ENCODE assay signal across 22 cellular contexts in the genomic region with DNA sequence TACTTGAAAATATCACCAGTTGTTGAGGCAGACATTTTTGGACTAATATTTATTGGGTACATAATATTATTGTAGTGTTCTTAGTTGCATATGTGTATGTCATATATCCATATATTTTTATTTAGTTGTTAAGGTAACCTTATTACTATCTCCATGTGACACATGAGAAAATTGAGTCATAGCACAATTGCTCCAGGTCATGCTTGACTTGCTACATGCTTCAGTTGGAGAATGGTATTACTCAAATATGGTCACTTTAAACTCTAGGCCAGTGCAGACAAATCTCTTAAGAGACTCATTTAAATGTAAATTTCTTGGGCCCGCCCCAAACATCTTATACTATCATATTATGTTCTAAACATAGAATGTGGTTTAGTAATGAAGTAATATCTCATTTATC.
DNase-seq lines count a peak whose midpoint lies in the region; ATAC-seq and TF ChIP-seq lines count a peak whose summit lies in the region.
"Had no signal": no experiment of that assay in that cellular context is flagged by ENCODE, and none has a peak within 500 bp of the region (broad histone marks: within the 10 kb centered on the region; RNA-seq: fewer than 3 reads in every experiment).

No MANE protein-coding gene starts in this region.

- no peaks in the 10 kb centered on the region for H3K79me2 ChIP-seq in GM23248 (ENCODE audit: insufficient read depth)
- H3K79me2 ChIP-seq: parathyroid adenoma had no signal

- 0 to 3% methylated on average over 1 of the region's 1 CpG for WGBS in GM23248 (ENCODE audit: low coverage in 1 of 2, low lambda C conversion rate in 2 of 2, missing lambda C conversion rate in 2 of 2), 2 experiments

- H3K27me3 ChIP-seq in GM23248 (replicated peaks; ENCODE audit: insufficient read depth) = 0 out of 2 replicates have a peak, but pooled peaks cover 8% of the 10 kb centered on the region
- H3K27me3 ChIP-seq in foreskin keratinocyte = no peaks in the 10 kb centered on the region
- no peaks in the 10 kb centered on the region for H3K27me3 ChIP-seq in uterus

- no peaks in the 10 kb centered on the region for H3K9me2 ChIP-seq in GM23248 (ENCODE audit: insufficient read depth)

- peak; percentile 3 for DNase-seq in GM12865 (ENCODE audit: low read depth)
- peak; percentile 49 for DNase-seq in GM23248
- DNase-seq in M059J (ENCODE audit: low read depth) = peak; percentile 55
- peak; percentile 45 to 78 for DNase-seq in foreskin keratinocyte
- DNase-seq in uterus = no peak
- no peak for DNase-seq in coronary artery (ENCODE audit: low spot score)
- no peak for DNase-seq in superior temporal gyrus (ENCODE audit: extremely low spot score)
- no peak for DNase-seq in SIG-M5 (lab: John Stamatoyannopoulos, UW)
- DNase-seq: activated CD4-positive, alpha-beta T cell treated with anti-CD3 and anti-CD28 coated beads, Interleukin-2, amount 10 ng/mL, durations not matched to agents 7 days and 5 days; activated CD8-positive, alpha-beta memory T cell treated with anti-CD3 and anti-CD28 coated beads, Interleukin-2, amount 10 ng/mL, durations not matched to agents 7 days and 5 days; aorta; caudate nucleus; HCEC 1CT; islet precursor cell; lower lobe of right lung; NCI-H1092 treated with DMSO at 0.1 percent for 48 hours; NCI-H2081; NCI-H446; stimulated activated naive CD8-positive, alpha-beta T cell treated with anti-CD3 and anti-CD28 coated beads, Interleukin-15, Interleukin-2, amounts not matched to agents 100 U/mL and 50 U/mL, for 24 hours; T-helper 9 cell had no signal

- H3F3A ChIP-seq in GM23248 (ENCODE audit: insufficient read depth) = no peaks in the 10 kb centered on the region

- no peak overlapping the region for H3K9ac ChIP-seq in GM23248
- H3K9ac ChIP-seq: parathyroid adenoma had no signal

- H3K27ac ChIP-seq in GM23248 (peak overlapping the region; percentile 19; the same call in 1 of the 2 replicates), foreskin keratinocyte (no peak overlapping the region), uterus (no peak overlapping the region), coronary artery (no peak overlapping the region)
- H3K27ac ChIP-seq: lower lobe of right lung, parathyroid adenoma had no signal

- no peak overlapping the region for H2AFZ ChIP-seq in GM23248
- H2AFZ ChIP-seq: parathyroid adenoma had no signal

- no peaks in the 10 kb centered on the region for H3K9me3 ChIP-seq in GM23248 (ENCODE audit: low read depth)
- H3K9me3 ChIP-seq in uterus = no peaks in the 10 kb centered on the region
- H3K9me3 ChIP-seq: lower lobe of right lung had no signal

- TF ChIP-seq POLR2A in uterus (IDR thresholded peaks at IDR 0.05) = no peak

- no peaks in the 10 kb centered on the region for H3K4me1 ChIP-seq in GM23248 (ENCODE audit: insufficient read depth)
- no peaks in the 10 kb centered on the region for H3K4me1 ChIP-seq in foreskin keratinocyte
- H3K4me1 ChIP-seq in uterus = no peaks in the 10 kb centered on the region
- H3K4me1 ChIP-seq: lower lobe of right lung, parathyroid adenoma had no signal

- H3K36me3 ChIP-seq in GM23248 (ENCODE audit: low read depth) = no peaks in the 10 kb centered on the region
- no peaks in the 10 kb centered on the region for H3K36me3 ChIP-seq in uterus
- H3K36me3 ChIP-seq: lower lobe of right lung had no signal

- in situ Hi-C loops in GM23248 (cut with MboI) = no loop called here

- no peak overlapping the region for H3K4me3 ChIP-seq in GM12865 (ENCODE audit: low read depth, low read length)
- H3K4me3 ChIP-seq in GM23248 = no peak overlapping the region
- no peak overlapping the region for H3K4me3 ChIP-seq in uterus
- no peak overlapping the region for H3K4me3 ChIP-seq in coronary artery
- H3K4me3 ChIP-seq: lower lobe of right lung had no signal

- TF ChIP-seq CTCF in GM12865 (IDR thresholded peaks at IDR 0.05; ENCODE audit: insufficient read depth, low read depth, low read length, missing control alignments) = no peak
- TF ChIP-seq CTCF in foreskin keratinocyte (conservative IDR thresholded peaks at IDR 0.05) = no peak
- TF ChIP-seq CTCF in uterus (IDR thresholded peaks at IDR 0.05) = no peak
- TF ChIP-seq CTCF in coronary artery (IDR thresholded peaks at IDR 0.05) = no peak

- no peak overlapping the region for H3K4me2 ChIP-seq in GM23248 (ENCODE audit: unreplicated experiment)

- intact Hi-C loops in uterus (cut with DNase I; ENCODE audit: low total_unique reads) = no loop called here

- peak; percentile 81 for ATAC-seq in foreskin keratinocyte
- ATAC-seq: activated CD8-positive, alpha-beta memory T cell treated with anti-CD3 and anti-CD28 coated beads, Interleukin-2, amount 10 ng/mL, durations not matched to agents 7 days and 5 days; lower lobe of right lung; sciatic nerve; stimulated activated naive CD8-positive, alpha-beta T cell treated with anti-CD3 and anti-CD28 coated beads, Interleukin-15, Interleukin-2, amounts not matched to agents 100 U/mL and 50 U/mL, for 24 hours had no signal

- no peaks in the 10 kb centered on the region for H4K20me1 ChIP-seq in GM23248 (ENCODE audit: insufficient read depth)

Comparison
In these comparisons a context has a peak if more than half of its experiments do, and no peak if none do; other contexts are left out.
1. DNase-seq: peak in GM12865 (single experiment), GM23248 (single experiment), M059J (single experiment) and foreskin keratinocyte (2 of 2); none in uterus (0 of 2), coronary artery (single experiment), superior temporal gyrus (single experiment) and SIG-M5 (single experiment).